ENCODE assay signal across 9 cellular contexts in genomic region chr12:116492703-116493324, GRCh38.
DNase-seq lines count a peak whose midpoint lies in the region; ATAC-seq and TF ChIP-seq lines count a peak whose summit lies in the region.
"Had no signal": no experiment of that assay in that cellular context is flagged by ENCODE, and none has a peak within 500 bp of the region (broad histone marks: within the 10 kb centered on the region; RNA-seq: fewer than 3 reads in every experiment).

No MANE protein-coding gene starts in this region.

- no peak for ATAC-seq in HG03280 (IDR thresholded peaks at IDR 0.05; ENCODE audit: unreplicated experiment)
- no peak for ATAC-seq in activated T-cell treated with anti-CD3 and anti-CD28 coated beads, Interleukin-2, amount 50 U/mL, for 72 hours (replicated peaks in 1 of 2)
- ATAC-seq: stimulated activated naive CD8-positive, alpha-beta T cell treated with anti-CD3 and anti-CD28 coated beads, Interleukin-15, Interleukin-2, amounts not matched to agents 100 U/mL and 50 U/mL, for 24 hours had no signal

- DNase-seq in EH (ENCODE audit: low read depth) (peak; percentile 84), adipocyte (ENCODE audit: low read depth) (peak; percentile 59), iPS-NIHi7 (ENCODE audit: extremely low spot score) (peak; percentile 29), NCI-H748 (lab: John Stamatoyannopoulos, UW; ENCODE audit: unreplicated experiment) (no peak), mesothelial cell of epicardium (ENCODE audit: low spot score in 2 of 2, unreplicated experiment in 2 of 2) (no peak)
- DNase-seq in Jurkat, Clone E6-1 (ENCODE audit: low read depth, low spot score), result peak; percentile 7
- DNase-seq in activated T-cell treated with anti-CD3 and anti-CD28 coated beads, Interleukin-2, amount 50 U/mL, for 72 hours, result no peak
- DNase-seq: stimulated activated naive CD8-positive, alpha-beta T cell treated with anti-CD3 and anti-CD28 coated beads, Interleukin-15, Interleukin-2, amounts not matched to agents 100 U/mL and 50 U/mL, for 24 hours had no signal

- H3K9ac ChIP-seq in adipocyte (ENCODE audit: low read length), result no peak overlapping the region

- no peaks in the 10 kb centered on the region for H3K27me3 Mint-ChIP-seq in mesothelial cell of epicardium (ENCODE audit: low read depth)
- no peaks in the 10 kb centered on the region for H3K27me3 Mint-ChIP-seq in activated T-cell treated with anti-CD3 and anti-CD28 coated beads, Interleukin-2, amount 50 U/mL, for 72 hours (ENCODE audit: low read depth)

- no peaks in the 10 kb centered on the region for H3K4me1 Mint-ChIP-seq in mesothelial cell of epicardium
- H3K4me1 Mint-ChIP-seq in activated T-cell treated with anti-CD3 and anti-CD28 coated beads, Interleukin-2, amount 50 U/mL, for 72 hours (ENCODE audit: low read depth), result peaks cover 6% of the 10 kb centered on the region

- H3K4me3 ChIP-seq in Jurkat, Clone E6-1 (ENCODE audit: low read length), result no peak overlapping the region
- H3K4me3 ChIP-seq in adipocyte (ENCODE audit: low read length), result no peak overlapping the region

- no peaks in the 10 kb centered on the region for H3K27me3 ChIP-seq in adipocyte (replicated peaks; ENCODE audit: control insufficient read depth, insufficient read depth, low read length)

- no peak overlapping the region for H3K27ac Mint-ChIP-seq in mesothelial cell of epicardium
- no peak overlapping the region for H3K27ac Mint-ChIP-seq in activated T-cell treated with anti-CD3 and anti-CD28 coated beads, Interleukin-2, amount 50 U/mL, for 72 hours

- H3K4me1 ChIP-seq in adipocyte (ENCODE audit: control insufficient read depth, insufficient read depth, low read length), result peaks cover 41% of the 10 kb centered on the region

- TF ChIP-seq CTCF in mesothelial cell of epicardium (IDR thresholded peaks at IDR 0.05; ENCODE audit: unreplicated experiment), result no peak

- H3K4me3 Mint-ChIP-seq in mesothelial cell of epicardium, result no peak overlapping the region
- no peak overlapping the region for H3K4me3 Mint-ChIP-seq in activated T-cell treated with anti-CD3 and anti-CD28 coated beads, Interleukin-2, amount 50 U/mL, for 72 hours

- peaks cover 6% of the 10 kb centered on the region for H3K9me3 ChIP-seq in adipocyte (ENCODE audit: control insufficient read depth, low read length)

- H3K36me3 ChIP-seq in adipocyte (ENCODE audit: control insufficient read depth, insufficient read depth, low read length, severe bottlenecking), result no peaks in the 10 kb centered on the region

- no peaks in the 10 kb centered on the region for H3K36me3 Mint-ChIP-seq in mesothelial cell of epicardium
- no peaks in the 10 kb centered on the region for H3K36me3 Mint-ChIP-seq in activated T-cell treated with anti-CD3 and anti-CD28 coated beads, Interleukin-2, amount 50 U/mL, for 72 hours (ENCODE audit: insufficient read depth in 2 of 2)

- peaks cover 12% of the 10 kb centered on the region for H3K9me3 Mint-ChIP-seq in mesothelial cell of epicardium
- H3K9me3 Mint-ChIP-seq in activated T-cell treated with anti-CD3 and anti-CD28 coated beads, Interleukin-2, amount 50 U/mL, for 72 hours, result peaks cover 2 to 6% of the 10 kb centered on the region in 2 donors

Comparison
In these comparisons a context has a peak if more than half of its experiments do, and no peak if none do; other contexts are left out.
1. DNase-seq: peak in EH (single experiment), Jurkat, Clone E6-1 (single experiment), adipocyte (single experiment) and iPS-NIHi7 (single experiment); none in NCI-H748 (single experiment), mesothelial cell of epicardium (0 of 2) and activated T-cell treated with anti-CD3 and anti-CD28 coated beads, Interleukin-2, amount 50 U/mL, for 72 hours (0 of 2).